ENCODE assay signal across 29 cellular contexts in the genomic region with DNA sequence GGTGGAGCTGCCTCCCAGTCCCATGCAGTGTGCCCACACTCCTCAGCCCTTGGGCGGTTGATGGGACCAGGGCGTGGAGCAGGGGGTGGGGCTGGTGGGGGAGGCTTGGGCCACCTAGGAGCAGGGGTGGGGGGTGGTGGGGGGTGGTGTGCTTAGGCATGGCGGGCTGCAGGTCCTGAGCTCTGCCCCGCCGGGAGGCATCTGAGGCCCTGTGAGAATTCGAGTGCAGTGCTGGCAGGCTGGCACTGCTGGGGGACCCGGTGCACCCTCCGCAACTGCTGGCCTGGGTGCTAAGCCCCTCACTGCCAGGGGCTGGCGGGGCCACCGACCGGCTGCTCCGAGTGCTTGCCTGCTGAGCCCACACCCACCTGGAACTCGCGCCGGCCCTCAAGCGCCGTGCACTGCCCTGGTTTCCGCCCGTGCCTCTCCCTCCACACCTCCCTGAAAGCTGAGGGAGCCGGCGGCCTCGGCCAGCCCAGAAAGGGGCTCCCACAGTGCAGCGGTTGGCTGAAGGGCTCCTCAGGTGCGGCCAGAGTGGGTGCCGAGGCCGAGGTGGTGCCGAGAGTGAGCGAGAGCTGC. TPM values are rescaled to one million over a fixed set of nuclear protein-coding genes. Genes with fewer than 3 reads are reported as not detected.
"Had no signal": no experiment of that assay in that cellular context is flagged by ENCODE, and none has a peak within 500 bp of the region (broad histone marks: within the 10 kb centered on the region; RNA-seq: fewer than 3 reads in every experiment).

No MANE protein-coding gene starts in this region.

- H3K36me3 Mint-ChIP-seq: mesothelial cell of epicardium had no signal

- H3K4me3 Mint-ChIP-seq: immature natural killer cell, mesothelial cell of epicardium had no signal

- H3K9me3 ChIP-seq: left lung, lower lobe of right lung, mucosa of descending colon had no signal

- H3K36me3 ChIP-seq: esophagus muscularis mucosa, gastroesophageal sphincter, heart left ventricle, left lung, lower lobe of right lung had no signal

- H3K4me1 ChIP-seq: esophagus muscularis mucosa, foreskin keratinocyte, gastroesophageal sphincter, heart left ventricle, left lung, lower lobe of right lung had no signal

- H3K27ac ChIP-seq: coronary artery, dorsolateral prefrontal cortex, esophagus muscularis mucosa, foreskin keratinocyte, gastroesophageal sphincter, heart left ventricle, hepatocyte, left lung, lower lobe of right lung had no signal

- H3K27ac Mint-ChIP-seq: immature natural killer cell, mesothelial cell of epicardium had no signal

- H3K4me3 ChIP-seq: coronary artery, dorsolateral prefrontal cortex, esophagus muscularis mucosa, gastroesophageal sphincter, heart left ventricle, hepatocyte, left lung, lower lobe of right lung, mucosa of descending colon had no signal

- H2AFZ ChIP-seq: hepatocyte had no signal

- DNase-seq: dermis blood vessel endothelial cell; dorsolateral prefrontal cortex; effector CD4-positive, alpha-beta T cell; effector memory CD4-positive, alpha-beta T cell; foreskin keratinocyte; heart left ventricle; hypothalamus; immature natural killer cell; islet precursor cell; left cardiac atrium; left ventricle myocardium superior; lower lobe of right lung; mesenchymal stem cell; mucosa of descending colon had no signal

- H3K4me2 ChIP-seq: hepatocyte had no signal

- H3K27me3 ChIP-seq: dorsolateral prefrontal cortex, esophagus muscularis mucosa, foreskin keratinocyte, gastroesophageal sphincter, heart left ventricle, hepatocyte, left lung had no signal

- H3K4me1 Mint-ChIP-seq: immature natural killer cell had no signal

- ATAC-seq: foreskin keratinocyte, gastroesophageal sphincter, heart left ventricle, left cardiac atrium, left lung, left ventricle myocardium superior, lower lobe of right lung, mucosa of descending colon had no signal

RNA-seq across cellular contexts. Expression of a gene that starts 59.6 kb away (rescaled TPM):
- total RNA-seq: dermis blood vessel endothelial cell, dorsolateral prefrontal cortex, endothelial cell of umbilical vein, epithelial cell of proximal tubule, fibroblast of lung, fibroblast of villous mesenchyme, foreskin keratinocyte, frontal cortex, gastroesophageal sphincter, heart left ventricle, hepatocyte, kidney epithelial cell, left cardiac atrium, left ventricle myocardium superior, lower leg skin, lower lobe of right lung, lung microvascular endothelial cell, mesothelial cell of epicardium, mucosa of descending colon had no signal
- polyA plus RNA-seq: endothelial cell of umbilical vein, esophagus, fibroblast of lung, foreskin keratinocyte, heart left ventricle, hepatocyte, immature natural killer cell had no signal
